Comparison of ENCODE assay signal across 14 cellular contexts in the genomic region with DNA sequence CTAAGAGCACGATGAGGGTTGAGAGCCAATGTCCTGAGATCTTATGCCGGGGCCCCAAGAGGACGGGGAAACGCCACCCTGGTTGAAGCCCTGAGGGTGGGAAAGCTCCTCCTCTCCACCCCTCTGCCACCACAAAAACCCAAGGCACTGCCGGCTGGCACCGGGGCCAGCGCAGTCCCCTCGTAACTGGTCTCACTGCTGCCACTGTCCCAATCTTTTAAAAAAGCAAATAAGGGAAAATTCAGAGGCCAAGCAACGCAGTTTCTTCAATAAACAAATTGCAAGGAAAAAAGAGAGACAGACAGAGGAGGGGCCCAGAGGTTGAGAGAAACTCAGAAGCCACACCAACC. TPM values are rescaled to one million over a fixed set of nuclear protein-coding genes. Genes with fewer than 3 reads are reported as not detected.
DNase-seq lines count a peak whose midpoint lies in the region; ATAC-seq, FAIRE-seq and TF ChIP-seq lines count a peak whose summit lies in the region.
"Had no signal": no experiment of that assay in that cellular context is flagged by ENCODE, and none has a peak within 500 bp of the region (broad histone marks: within the 10 kb centered on the region; RNA-seq: fewer than 3 reads in every experiment).

No MANE protein-coding gene starts in this region.

- CTCF ChIA-PET in A549 (lab: Yijun Ruan, JAX) = interaction anchor here (1.3 to 42.4 kb wide), 4 partner anchors 10 to 108 kb away, joined by 3 to 1302 read pairs (median 431); partner anchors contain the start of genes FDXR, GRIN2C and NAT9
- CTCF ChIA-PET in CD8-positive, alpha-beta memory T cell (lab: Charles Lee) = interaction anchor here (0.9 to 1.6 kb wide), 4 partner anchors 9 to 196 kb away, joined by 3 to 7 read pairs (median 4); no protein-coding TSS in a partner anchor
- CTCF ChIA-PET in activated CD4-positive, alpha-beta memory T cell treated with anti-CD3 and anti-CD28 coated beads, Interleukin-2, amount 10 ng/mL, durations not matched to agents 7 days and 5 days (lab: Charles Lee) = no interaction called here

- no peak for ATAC-seq in A549

- peaks cover 6 to 10% (median 9%) of the 10 kb centered on the region in 3 donors for H3K4me1 Mint-ChIP-seq in CD8-positive, alpha-beta memory T cell
- peaks cover 9% of the 10 kb centered on the region for H3K4me1 Mint-ChIP-seq in activated CD4-positive, alpha-beta memory T cell treated with anti-CD3 and anti-CD28 coated beads, Interleukin-2, amount 10 ng/mL, durations not matched to agents 7 days and 5 days
- H3K4me1 Mint-ChIP-seq in HFFc6 (ENCODE audit: low read depth) = no peaks in the 10 kb centered on the region

- POLR2A ChIA-PET in A549 (lab: Yijun Ruan, JAX) = interaction anchor here (1.8 kb wide), 1 partner anchor 20 kb away, joined by 7 read pairs; the partner anchor contains the start of gene FDXR
- POLR2A ChIA-PET in CD8-positive, alpha-beta memory T cell (lab: Charles Lee) = interaction anchor here (0.8 to 1.5 kb wide), 2 partner anchors 20 to 115 kb away, joined by 4 to 5 read pairs; no protein-coding TSS in a partner anchor
- POLR2A ChIA-PET in activated CD4-positive, alpha-beta memory T cell treated with anti-CD3 and anti-CD28 coated beads, Interleukin-2, amount 10 ng/mL, durations not matched to agents 7 days and 5 days (lab: Charles Lee) = interaction anchor here (1.0 to 3.0 kb wide), 2 partner anchors 8 to 20 kb away, joined by 3 to 11 read pairs; partner anchors contain the start of gene FDXR

- in situ Hi-C loops in brain microvascular endothelial cell (cut with HindIII; ENCODE audit: low pct_ligation_motif_present, low sequenced_read_pairs) = no loop called here

- H3K27me3 Mint-ChIP-seq in CD8-positive, alpha-beta memory T cell = peaks cover 42 to 63% of the 10 kb centered on the region in 2 donors
- peaks cover 56% of the 10 kb centered on the region for H3K27me3 Mint-ChIP-seq in activated CD4-positive, alpha-beta memory T cell treated with anti-CD3 and anti-CD28 coated beads, Interleukin-2, amount 10 ng/mL, durations not matched to agents 7 days and 5 days
- peaks cover 54% of the 10 kb centered on the region for H3K27me3 Mint-ChIP-seq in HFFc6 (ENCODE audit: insufficient read depth)

- DNase-seq in A549 (ENCODE audit: low read depth in 1 of 2, low spot score in 1 of 2) (no peak), HFFc6 (no peak), brain microvascular endothelial cell (no peak), prostate gland (ENCODE audit: low spot score) (no peak), GM12892 (ENCODE audit: insufficient read length) (no peak)
- DNase-seq in CD8-positive, alpha-beta memory T cell = no peak
- DNase-seq in activated CD4-positive, alpha-beta memory T cell treated with anti-CD3 and anti-CD28 coated beads, Interleukin-2, amount 10 ng/mL, durations not matched to agents 7 days and 5 days = no peak
- DNase-seq: COR-L47, NCI-H1436, NCI-H446 treated with DMSO at 0.1 percent for 48 hours had no signal

- TF ChIP-seq RAD21 in A549 (conservative IDR thresholded peaks at IDR 0.05 in 1 of 2, IDR thresholded peaks at IDR 0.05 in 1 of 2) = no peak

- no peaks in the 10 kb centered on the region for H3K9me3 Mint-ChIP-seq in CD8-positive, alpha-beta memory T cell
- H3K9me3 Mint-ChIP-seq in activated CD4-positive, alpha-beta memory T cell treated with anti-CD3 and anti-CD28 coated beads, Interleukin-2, amount 10 ng/mL, durations not matched to agents 7 days and 5 days = no peaks in the 10 kb centered on the region
- no peaks in the 10 kb centered on the region for H3K9me3 Mint-ChIP-seq in HFFc6

- peaks cover 21% of the 10 kb centered on the region for H3K27me3 ChIP-seq in CD8-positive, alpha-beta memory T cell (ENCODE audit: insufficient read depth, low read length, poor library complexity, severe bottlenecking)
- H3K27me3 ChIP-seq in brain microvascular endothelial cell (replicated peaks) (peaks cover 43% of the 10 kb centered on the region), prostate gland (replicated peaks; ENCODE audit: insufficient read depth) (peaks cover 15% of the 10 kb centered on the region)

- intact Hi-C loops in prostate gland (cut with DNase I) = no loop called here

- H3K27ac ChIP-seq in A549 (no peak overlapping the region), brain microvascular endothelial cell (no peak overlapping the region), prostate gland (no peak overlapping the region)
- H3K27ac ChIP-seq in CD8-positive, alpha-beta memory T cell (ENCODE audit: low read depth, low read length) = no peak overlapping the region

- FAIRE-seq in A549 (lab: Jason Lieb, UNC) (no peak), GM12892 (lab: Jason Lieb, UNC) (no peak)

- H3K4me3 ChIP-seq in A549 = peak overlapping the region; percentile 25; the same call in 1 of the 3 replicates
- H3K4me3 ChIP-seq in CD8-positive, alpha-beta memory T cell (ENCODE audit: low read length) = peak overlapping the region; percentile 32
- H3K4me3 ChIP-seq in iPS-18c (ENCODE audit: insufficient read depth, low read depth, low read length) = peak overlapping the region; percentile 59
- H3K4me3 ChIP-seq in brain microvascular endothelial cell (ENCODE audit: low read depth, low read length) = no peak overlapping the region
- no peak overlapping the region for H3K4me3 ChIP-seq in prostate gland

- H3K4me1 ChIP-seq in A549 = peaks cover 8% of the 10 kb centered on the region; the same call in 1 of the 3 replicates
- H3K4me1 ChIP-seq in CD8-positive, alpha-beta memory T cell (ENCODE audit: insufficient read depth, low read length) = no peaks in the 10 kb centered on the region
- no peaks in the 10 kb centered on the region for H3K4me1 ChIP-seq in prostate gland (replicated peaks)

- TF ChIP-seq CTCF in A549 (IDR thresholded peaks at IDR 0.05) (no peak), HFFc6 (IDR thresholded peaks at IDR 0.05) (no peak), brain microvascular endothelial cell (IDR thresholded peaks at IDR 0.05; ENCODE audit: low read depth, low read length, missing control alignments) (no peak), prostate gland (IDR thresholded peaks at IDR 0.05) (no peak)

- peak overlapping the region; percentile 68 for H3K4me2 ChIP-seq in A549

- no peaks in the 10 kb centered on the region for H3K9me3 ChIP-seq in A549
- H3K9me3 ChIP-seq in CD8-positive, alpha-beta memory T cell (ENCODE audit: low read length) = no peaks in the 10 kb centered on the region
- peaks cover 6% of the 10 kb centered on the region for H3K9me3 ChIP-seq in iPS-18c (ENCODE audit: control insufficient read depth, insufficient read depth, low read length)
- H3K9me3 ChIP-seq in prostate gland = no peaks in the 10 kb centered on the region

- H3K36me3 Mint-ChIP-seq in CD8-positive, alpha-beta memory T cell = no peaks in the 10 kb centered on the region
- H3K36me3 Mint-ChIP-seq in activated CD4-positive, alpha-beta memory T cell treated with anti-CD3 and anti-CD28 coated beads, Interleukin-2, amount 10 ng/mL, durations not matched to agents 7 days and 5 days (ENCODE audit: low read depth) = no peaks in the 10 kb centered on the region
- H3K36me3 Mint-ChIP-seq in HFFc6 (ENCODE audit: low read depth) = no peaks in the 10 kb centered on the region

- TF ChIP-seq POLR2A in A549 (IDR thresholded peaks at IDR 0.05; ENCODE audit: low read length) (no peak), prostate gland (IDR thresholded peaks at IDR 0.05) (no peak), GM12892 (IDR thresholded peaks at IDR 0.05; ENCODE audit: low read depth, low read length) (no peak)

- WGBS in A549 (ENCODE audit: missing lambda C conversion rate) = 73% methylated on average over 9 of the region's 9 CpGs
- WGBS in prostate gland = 16% methylated on average over 9 of the region's 9 CpGs

- H3K36me3 ChIP-seq in CD8-positive, alpha-beta memory T cell (ENCODE audit: insufficient read depth, low read length) = no peaks in the 10 kb centered on the region
- no peaks in the 10 kb centered on the region for H3K36me3 ChIP-seq in brain microvascular endothelial cell (replicated peaks)
- no peaks in the 10 kb centered on the region for H3K36me3 ChIP-seq in prostate gland

- H3K4me3 Mint-ChIP-seq in CD8-positive, alpha-beta memory T cell = peak overlapping the region in 3 of 7 donors; percentile 53 to 88 (median 67)
- H3K4me3 Mint-ChIP-seq in activated CD4-positive, alpha-beta memory T cell treated with anti-CD3 and anti-CD28 coated beads, Interleukin-2, amount 10 ng/mL, durations not matched to agents 7 days and 5 days = peak overlapping the region; percentile 59
- no peak overlapping the region for H3K4me3 Mint-ChIP-seq in HFFc6

- no peak overlapping the region for H3K27ac Mint-ChIP-seq in CD8-positive, alpha-beta memory T cell
- H3K27ac Mint-ChIP-seq in activated CD4-positive, alpha-beta memory T cell treated with anti-CD3 and anti-CD28 coated beads, Interleukin-2, amount 10 ng/mL, durations not matched to agents 7 days and 5 days = no peak overlapping the region
- H3K27ac Mint-ChIP-seq in HFFc6 = no peak overlapping the region

- no peak for TF ChIP-seq EP300 in A549 (IDR thresholded peaks at IDR 0.05)

RNA-seq across cellular contexts. Expression of gene GRIN2C, which starts 6.7 kb away (rescaled TPM):
- polyA plus RNA-seq in A549 (2011; rRNA removed) (0.15 and 0.17 TPM in 2 replicates), A549 (2017; fragmentation: RNase III; extraction: RNeasy Plus Mini Kit Qiagen cat#74134 plus additional on column Dnase treatment) (0.28 to 0.77 TPM (median 0.40 TPM) in 3 replicates)
- 0.16 and 0.21 TPM in 2 replicates for polyA plus RNA-seq in A549 (2012; cell fraction: cytosol; rRNA removed)
- 2.9 and 3.4 TPM in 2 replicates for polyA plus RNA-seq in A549 (2012; cell fraction: nucleus; rRNA removed)
- 0.24 and 0.45 TPM in 2 replicates for polyA minus RNA-seq in A549 (2011; rRNA and poly(A)+ RNA removed)
- not detected for total RNA-seq in CD8-positive, alpha-beta memory T cell
- not detected for polyA plus RNA-seq in CD8-positive, alpha-beta memory T cell
- under 1 TPM in 1 of 2 experiments, not detected in 1; 0.45 TPM for total RNA-seq in activated CD4-positive, alpha-beta memory T cell treated with anti-CD3 and anti-CD28 coated beads, Interleukin-2, amount 10 ng/mL, durations not matched to agents 7 days and 5 days
- under 1 TPM in 2 of 6 experiments, not detected in 4; 0.05 to 0.07 TPM for total RNA-seq in HFFc6 (2021; fragmentation: NEBNext Ultra II Directional; extraction: Animal tissue kit (Norgen Biotek cat#: 25700))
- 1 to 10 TPM in 1 of 2 donors, not detected in 1; 3.6 TPM for total RNA-seq in prostate gland
- 0.25 TPM for polyA plus RNA-seq in GM12892 (2012; ENCODE audit: missing spikeins)
- total RNA-seq: esophagus mucosa, RPMI7951 had no signal

RNA-seq across cellular contexts. Expression of gene FDXR, which starts 19.8 kb away (rescaled TPM):
- 32.5 and 33.0 TPM in 2 replicates for polyA plus RNA-seq in A549 (2011; rRNA removed)
- polyA plus RNA-seq in A549 (2012; cell fraction: cytosol; rRNA removed) = 50.7 and 61.9 TPM in 2 replicates
- polyA plus RNA-seq in A549 (2012; cell fraction: nucleus; rRNA removed) = 91.7 and 96.4 TPM in 2 replicates
- 43.3 to 51.8 TPM (median 44.5 TPM) in 3 replicates for polyA plus RNA-seq in A549 (2017; fragmentation: RNase III; extraction: RNeasy Plus Mini Kit Qiagen cat#74134 plus additional on column Dnase treatment)
- polyA minus RNA-seq in A549 (2011; rRNA and poly(A)+ RNA removed) = 21.3 and 32.0 TPM in 2 replicates
- total RNA-seq in CD8-positive, alpha-beta memory T cell = 10 to 100 TPM; 32.9 to 33.3 TPM
- polyA plus RNA-seq in CD8-positive, alpha-beta memory T cell = 6.4 TPM
- 10 to 100 TPM; 22.9 to 24.0 TPM for total RNA-seq in activated CD4-positive, alpha-beta memory T cell treated with anti-CD3 and anti-CD28 coated beads, Interleukin-2, amount 10 ng/mL, durations not matched to agents 7 days and 5 days
- 10 to 100 TPM; 25.5 to 35.5 (median 33.9) TPM for total RNA-seq in HFFc6 (2021; fragmentation: NEBNext Ultra II Directional; extraction: Animal tissue kit (Norgen Biotek cat#: 25700))
- 100 to 1,000 TPM in 1 of 2 donors, 10 to 100 TPM in 1; 24.6 to 182 TPM for total RNA-seq in prostate gland
- 18.4 TPM for polyA plus RNA-seq in GM12892 (2012; ENCODE audit: missing spikeins)

RNA-seq across cellular contexts. Expression of gene FADS6, which starts 40.4 kb away (rescaled TPM):
- polyA plus RNA-seq in A549 (2011; rRNA removed) (not detected in 2 replicates), A549 (2017; fragmentation: RNase III; extraction: RNeasy Plus Mini Kit Qiagen cat#74134 plus additional on column Dnase treatment) (0.04 TPM in 1 of 3 replicates, not detected in the others)
- 0.03 TPM in 1 of 2 replicates, not detected in the other for polyA plus RNA-seq in A549 (2012; cell fraction: cytosol; rRNA removed)
- polyA plus RNA-seq in A549 (2012; cell fraction: nucleus; rRNA removed) = 0.02 TPM in 1 of 2 replicates, not detected in the other
- polyA minus RNA-seq in A549 (2011; rRNA and poly(A)+ RNA removed) = not detected in 2 replicates
- total RNA-seq in CD8-positive, alpha-beta memory T cell = not detected
- not detected for polyA plus RNA-seq in CD8-positive, alpha-beta memory T cell
- total RNA-seq in activated CD4-positive, alpha-beta memory T cell treated with anti-CD3 and anti-CD28 coated beads, Interleukin-2, amount 10 ng/mL, durations not matched to agents 7 days and 5 days = not detected
- total RNA-seq in HFFc6 (2021; fragmentation: NEBNext Ultra II Directional; extraction: Animal tissue kit (Norgen Biotek cat#: 25700)) = not detected
- not detected for total RNA-seq in prostate gland
- polyA plus RNA-seq in GM12892 (2012; ENCODE audit: missing spikeins) = not detected
- total RNA-seq: mesenteric fat pad, RPMI7951 had no signal

Comparison
In these comparisons a context has a peak if more than half of its experiments do, and no peak if none do; other contexts are left out.
1. H3K4me3 ChIP-seq: peak in A549 (single experiment), CD8-positive, alpha-beta memory T cell (single experiment) and iPS-18c (single experiment); none in brain microvascular endothelial cell (single experiment) and prostate gland (0 of 2).